Comparison of ENCODE assay signal across 1 cellular context in the genomic region with DNA sequence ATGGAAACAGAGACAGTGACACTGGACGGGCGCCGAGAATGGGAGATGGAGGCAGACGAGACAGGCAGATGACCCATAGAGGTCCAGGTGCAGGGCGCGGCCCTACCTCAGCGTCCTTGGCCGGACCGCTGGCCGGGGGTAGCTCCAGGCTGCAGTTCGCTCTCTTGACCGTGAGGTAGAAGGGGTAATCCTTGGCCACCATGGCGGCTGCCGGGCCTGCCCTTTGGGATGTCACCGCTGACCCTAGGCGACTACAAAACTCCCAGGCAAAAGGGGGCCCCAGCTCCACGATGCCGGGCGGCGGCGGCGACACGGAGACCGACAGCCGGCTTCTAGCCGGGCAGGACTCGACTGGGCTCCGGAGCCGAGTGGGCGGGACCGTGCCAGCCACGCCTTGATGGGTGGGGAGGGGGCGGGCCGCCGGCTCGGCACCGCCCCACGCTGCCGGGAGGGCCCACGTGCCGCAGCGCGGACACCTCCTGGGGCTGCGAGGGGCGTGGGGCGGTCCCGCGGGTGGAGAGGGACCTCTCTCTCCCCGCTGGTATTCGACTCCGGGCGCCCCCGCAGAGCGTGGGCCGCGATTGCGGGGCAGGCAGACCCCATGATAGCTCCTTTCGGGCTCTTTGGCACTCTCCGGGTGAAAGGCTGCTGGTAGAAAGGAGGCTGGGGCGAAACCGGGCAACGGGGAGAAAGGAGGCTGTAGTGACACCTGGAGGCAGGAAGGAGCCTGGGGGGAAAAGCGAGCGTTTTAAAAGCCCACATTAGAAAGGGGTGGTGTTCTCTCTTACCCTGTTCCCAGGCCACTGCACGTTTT.
TF ChIP-seq lines count a peak whose summit lies in the region.

Gene ARHGEF3 (minus strand): TSS at position 353 of the 814 bp plus-strand sequence. CDS start 151 bp downstream, at position 202.

TF ChIP-seq in HepG2, 621 proteins besides CTCF, POLR2A, EP300 and RAD21 (continued from another document and continues in another):
- TF ChIP-seq, protein P1, sequence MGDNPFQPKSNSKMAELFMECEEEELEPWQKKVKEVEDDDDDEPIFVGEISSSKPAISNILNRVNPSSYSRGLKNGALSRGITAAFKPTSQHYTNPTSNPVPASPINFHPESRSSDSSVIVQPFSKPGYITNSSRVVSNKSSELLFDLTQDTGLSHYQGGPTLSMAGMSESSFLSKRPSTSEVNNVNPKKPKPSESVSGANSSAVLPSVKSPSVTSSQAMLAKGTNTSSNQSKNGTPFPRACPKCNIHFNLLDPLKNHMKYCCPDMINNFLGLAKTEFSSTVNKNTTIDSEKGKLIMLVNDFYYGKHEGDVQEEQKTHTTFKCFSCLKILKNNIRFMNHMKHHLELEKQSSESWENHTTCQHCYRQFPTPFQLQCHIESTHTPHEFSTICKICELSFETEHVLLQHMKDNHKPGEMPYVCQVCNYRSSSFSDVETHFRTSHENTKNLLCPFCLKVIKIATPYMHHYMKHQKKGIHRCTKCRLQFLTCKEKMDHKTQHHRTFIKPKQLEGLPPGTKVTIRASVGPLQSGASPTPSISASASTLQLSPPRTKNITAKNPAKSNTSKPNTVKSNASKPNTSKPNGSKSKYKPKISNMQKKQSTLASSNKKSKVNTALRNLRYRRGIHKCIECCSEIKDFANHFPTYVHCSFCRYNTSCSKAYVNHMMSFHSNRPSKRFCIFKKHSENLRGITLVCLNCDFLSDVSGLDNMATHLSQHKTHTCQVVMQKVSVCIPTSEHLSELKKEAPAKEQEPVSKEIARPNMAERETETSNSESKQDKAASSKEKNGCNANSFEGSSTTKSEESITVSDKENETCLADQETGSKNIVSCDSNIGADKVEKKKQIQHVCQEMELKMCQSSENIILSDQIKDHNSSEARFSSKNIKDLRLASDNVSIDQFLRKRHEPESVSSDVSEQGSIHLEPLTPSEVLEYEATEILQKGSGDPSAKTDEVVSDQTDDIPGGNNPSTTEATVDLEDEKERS (CRISPR knock-in tag; IDR thresholded peaks at IDR 0.05), result no peak
- TF ChIP-seq ATF7-NPFF (CRISPR knock-in tag; IDR thresholded peaks at IDR 0.05; ENCODE audit: low read depth), result peak; percentile 49
- TF ChIP-seq ZNF569 (CRISPR knock-in tag; IDR thresholded peaks at IDR 0.05; ENCODE audit: borderline replicate concordance), result no peak
- TF ChIP-seq SP1 (IDR thresholded peaks at IDR 0.05), result no peak
- peak; percentile 92 for TF ChIP-seq SP1 (CRISPR knock-in tag; IDR thresholded peaks at IDR 0.05)
- TF ChIP-seq CHD2 (IDR thresholded peaks at IDR 0.05; ENCODE audit: low read depth, low read length), result no peak
- TF ChIP-seq PHF5A (CRISPR knock-in tag; IDR thresholded peaks at IDR 0.05; ENCODE audit: low read depth, unreplicated experiment), result no peak
- TF ChIP-seq HMGXB4 (CRISPR knock-in tag; IDR thresholded peaks at IDR 0.05; ENCODE audit: borderline replicate concordance in 1 of 2, low read depth in 1 of 2), result peak; percentile 53 to 55; a peak in 1 of 4 replicates
- 0 out of 2 replicates have a peak, but pooled peaks have one; percentile 8 for TF ChIP-seq RARA (CRISPR knock-in tag; IDR thresholded peaks at IDR 0.05)
- TF ChIP-seq ZNF138 (CRISPR knock-in tag; IDR thresholded peaks at IDR 0.05; ENCODE audit: low read depth), result peak; percentile 90; the same call in 1 of the 2 replicates
- no peak; the same call in 1 of the 2 replicates for TF ChIP-seq ZNF740 (CRISPR knock-in tag; IDR thresholded peaks at IDR 0.05)
- TF ChIP-seq FOXC1 (CRISPR knock-in tag; IDR thresholded peaks at IDR 0.05; ENCODE audit: borderline replicate concordance), result peak; percentile 66; the same call in 1 of the 2 replicates
- no peak for TF ChIP-seq NR2F1 (CRISPR knock-in tag; IDR thresholded peaks at IDR 0.05)
- TF ChIP-seq, protein P2, sequence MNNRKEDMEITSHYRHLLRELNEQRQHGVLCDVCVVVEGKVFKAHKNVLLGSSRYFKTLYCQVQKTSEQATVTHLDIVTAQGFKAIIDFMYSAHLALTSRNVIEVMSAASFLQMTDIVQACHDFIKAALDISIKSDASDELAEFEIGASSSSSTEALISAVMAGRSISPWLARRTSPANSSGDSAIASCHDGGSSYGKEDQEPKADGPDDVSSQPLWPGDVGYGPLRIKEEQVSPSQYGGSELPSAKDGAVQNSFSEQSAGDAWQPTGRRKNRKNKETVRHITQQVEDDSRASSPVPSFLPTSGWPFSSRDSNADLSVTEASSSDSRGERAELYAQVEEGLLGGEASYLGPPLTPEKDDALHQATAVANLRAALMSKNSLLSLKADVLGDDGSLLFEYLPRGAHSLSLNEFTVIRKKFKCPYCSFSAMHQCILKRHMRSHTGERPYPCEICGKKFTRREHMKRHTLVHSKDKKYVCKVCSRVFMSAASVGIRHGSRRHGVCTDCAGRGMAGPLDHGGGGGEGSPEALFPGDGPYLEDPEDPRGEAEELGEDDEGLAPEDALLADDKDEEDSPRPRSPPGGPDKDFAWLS (CRISPR knock-in tag; IDR thresholded peaks at IDR 0.05; ENCODE audit: borderline replicate concordance), result no peak
- no peak for TF ChIP-seq ZBTB43 (CRISPR knock-in tag; conservative IDR thresholded peaks at IDR 0.05)
- TF ChIP-seq, protein P3, sequence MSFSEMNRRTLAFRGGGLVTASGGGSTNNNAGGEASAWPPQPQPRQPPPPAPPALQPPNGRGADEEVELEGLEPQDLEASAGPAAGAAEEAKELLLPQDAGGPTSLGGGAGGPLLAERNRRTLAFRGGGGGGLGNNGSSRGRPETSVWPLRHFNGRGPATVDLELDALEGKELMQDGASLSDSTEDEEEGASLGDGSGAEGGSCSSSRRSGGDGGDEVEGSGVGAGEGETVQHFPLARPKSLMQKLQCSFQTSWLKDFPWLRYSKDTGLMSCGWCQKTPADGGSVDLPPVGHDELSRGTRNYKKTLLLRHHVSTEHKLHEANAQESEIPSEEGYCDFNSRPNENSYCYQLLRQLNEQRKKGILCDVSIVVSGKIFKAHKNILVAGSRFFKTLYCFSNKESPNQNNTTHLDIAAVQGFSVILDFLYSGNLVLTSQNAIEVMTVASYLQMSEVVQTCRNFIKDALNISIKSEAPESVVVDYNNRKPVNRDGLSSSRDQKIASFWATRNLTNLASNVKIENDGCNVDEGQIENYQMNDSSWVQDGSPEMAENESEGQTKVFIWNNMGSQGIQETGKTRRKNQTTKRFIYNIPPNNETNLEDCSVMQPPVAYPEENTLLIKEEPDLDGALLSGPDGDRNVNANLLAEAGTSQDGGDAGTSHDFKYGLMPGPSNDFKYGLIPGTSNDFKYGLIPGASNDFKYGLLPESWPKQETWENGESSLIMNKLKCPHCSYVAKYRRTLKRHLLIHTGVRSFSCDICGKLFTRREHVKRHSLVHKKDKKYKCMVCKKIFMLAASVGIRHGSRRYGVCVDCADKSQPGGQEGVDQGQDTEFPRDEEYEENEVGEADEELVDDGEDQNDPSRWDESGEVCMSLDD (CRISPR knock-in tag; IDR thresholded peaks at IDR 0.05; ENCODE audit: borderline replicate concordance), result 0 out of 2 replicates have a peak, but pooled peaks have one; percentile 68
- TF ChIP-seq ZC3H4 (CRISPR knock-in tag; IDR thresholded peaks at IDR 0.05; ENCODE audit: borderline replicate concordance), result no peak
- no peak for TF ChIP-seq SRSF4 (IDR thresholded peaks at IDR 0.05; ENCODE audit: low read depth, low read length, poor library complexity, severe bottlenecking)
- TF ChIP-seq KMT2B (CRISPR knock-in tag; IDR thresholded peaks at IDR 0.05), result no peak
- no peak for TF ChIP-seq ZBTB37 (CRISPR knock-in tag; IDR thresholded peaks at IDR 0.05)
- TF ChIP-seq RBFOX2 (IDR thresholded peaks at IDR 0.05; ENCODE audit: low read depth, low read length), result peak; percentile 88
- TF ChIP-seq ZNF34 (CRISPR knock-in tag; IDR thresholded peaks at IDR 0.05; ENCODE audit: borderline replicate concordance), result no peak
- no peak for TF ChIP-seq FOSL1 (CRISPR knock-in tag; IDR thresholded peaks at IDR 0.05; ENCODE audit: borderline replicate concordance)
- TF ChIP-seq NFE2L2 (IDR thresholded peaks at IDR 0.05; ENCODE audit: low read length), result no peak
- TF ChIP-seq ZNF552 (CRISPR knock-in tag; IDR thresholded peaks at IDR 0.05; ENCODE audit: borderline replicate concordance), result 0 out of 2 replicates have a peak, but pooled peaks have one; percentile 30
- TF ChIP-seq SATB2 (CRISPR knock-in tag; IDR thresholded peaks at IDR 0.05), result no peak
- 0 out of 2 replicates have a peak, but pooled peaks have one; percentile 42 for TF ChIP-seq ZNF441 (CRISPR knock-in tag; IDR thresholded peaks at IDR 0.05; ENCODE audit: borderline replicate concordance)
- TF ChIP-seq ZNF777 (CRISPR knock-in tag; IDR thresholded peaks at IDR 0.05), result no peak
- no peak; the same call in 1 of the 2 replicates for TF ChIP-seq MIER3 (CRISPR knock-in tag; IDR thresholded peaks at IDR 0.05; ENCODE audit: borderline replicate concordance)
- no peak for TF ChIP-seq DBP (CRISPR knock-in tag; IDR thresholded peaks at IDR 0.05; ENCODE audit: not compliant biosample characterization)
- TF ChIP-seq TOE1 (CRISPR knock-in tag; IDR thresholded peaks at IDR 0.05), result 0 out of 2 replicates have a peak, but pooled peaks have one; percentile 25
- TF ChIP-seq SP4 (CRISPR knock-in tag; IDR thresholded peaks at IDR 0.05), result peak; percentile 96
- peak; percentile 82 for TF ChIP-seq BHLHE40 (IDR thresholded peaks at IDR 0.05; ENCODE audit: low read length)
- peak; percentile 95 for TF ChIP-seq TAF1 (CRISPR knock-in tag; IDR thresholded peaks at IDR 0.05)
- TF ChIP-seq, protein P4, sequence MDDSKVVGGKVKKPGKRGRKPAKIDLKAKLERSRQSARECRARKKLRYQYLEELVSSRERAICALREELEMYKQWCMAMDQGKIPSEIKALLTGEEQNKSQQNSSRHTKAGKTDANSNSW (CRISPR knock-in tag; IDR thresholded peaks at IDR 0.05; ENCODE audit: borderline replicate concordance), result no peak; the same call in 1 of the 2 replicates
- TF ChIP-seq ATM (IDR thresholded peaks at IDR 0.05; ENCODE audit: borderline replicate concordance), result no peak
- no peak for TF ChIP-seq ZBTB44 (CRISPR knock-in tag; IDR thresholded peaks at IDR 0.05)
- no peak for TF ChIP-seq ZFYVE20 (CRISPR knock-in tag; IDR thresholded peaks at IDR 0.05; ENCODE audit: borderline replicate concordance, low read depth)
- TF ChIP-seq DRAP1 (CRISPR knock-in tag; IDR thresholded peaks at IDR 0.05), result peak; percentile 55; the same call in 1 of the 2 replicates
- no peak for TF ChIP-seq ZNF124 (CRISPR knock-in tag; IDR thresholded peaks at IDR 0.05)
